In genomic region chr12:6133642-6134041, GRCh38 we compare ENCODE assay signal across 16 cellular contexts. TPM values are rescaled to one million over a fixed set of nuclear protein-coding genes. Genes with fewer than 3 reads are reported as not detected.
DNase-seq lines count a peak whose midpoint lies in the region; ATAC-seq and TF ChIP-seq lines count a peak whose summit lies in the region.
"Had no signal": no experiment of that assay in that cellular context is flagged by ENCODE, and none has a peak within 500 bp of the region (broad histone marks: within the 10 kb centered on the region; RNA-seq: fewer than 3 reads in every experiment).

No MANE protein-coding gene starts in this region.

- H3K9me1 ChIP-seq in IMR-90 (ENCODE audit: insufficient read depth, low read length): no peaks in the 10 kb centered on the region

- no peaks in the 10 kb centered on the region for H3K9me3 ChIP-seq in IMR-90 (ENCODE audit: control insufficient read depth, insufficient read depth, low read length)
- H3K9me3 ChIP-seq in endodermal cell (ENCODE audit: control insufficient read depth, low read length): peaks cover 12% of the 10 kb centered on the region

- no peak overlapping the region for H3K4ac ChIP-seq in IMR-90 (ENCODE audit: low read depth, low read length)

- no peak overlapping the region for H3K18ac ChIP-seq in IMR-90 (ENCODE audit: low read depth, low read length)

- peaks cover 16% of the 10 kb centered on the region for H3K4me1 Mint-ChIP-seq in activated naive CD8-positive, alpha-beta T cell (ENCODE audit: low read depth)
- H3K4me1 Mint-ChIP-seq in activated naive CD8-positive, alpha-beta T cell treated with anti-CD3 and anti-CD28 coated beads for 36 hours: peaks cover 7% of the 10 kb centered on the region
- H3K4me1 Mint-ChIP-seq in endodermal cell (no peaks in the 10 kb centered on the region), nephron progenitor cell (peaks cover 10% of the 10 kb centered on the region)
- H3K4me1 Mint-ChIP-seq: CD8-positive, alpha-beta memory T cell had no signal

- no peaks in the 10 kb centered on the region for H3K9me3 Mint-ChIP-seq in activated naive CD8-positive, alpha-beta T cell (ENCODE audit: low read depth)
- peaks cover 2% of the 10 kb centered on the region for H3K9me3 Mint-ChIP-seq in activated naive CD8-positive, alpha-beta T cell treated with anti-CD3 and anti-CD28 coated beads for 36 hours
- H3K9me3 Mint-ChIP-seq in endodermal cell (peaks cover 34% of the 10 kb centered on the region), nephron progenitor cell (peaks cover 18% of the 10 kb centered on the region)
- H3K9me3 Mint-ChIP-seq: CD8-positive, alpha-beta memory T cell had no signal

- H3K9ac ChIP-seq in IMR-90 (ENCODE audit: low read depth, low read length) (no peak overlapping the region), endodermal cell (ENCODE audit: extremely low read depth, low read length, poor library complexity, severe bottlenecking) (no peak overlapping the region)

- H4K20me1 ChIP-seq in IMR-90 (ENCODE audit: insufficient read depth, low read length): no peaks in the 10 kb centered on the region

- no peak overlapping the region for H4K91ac ChIP-seq in IMR-90 (ENCODE audit: insufficient read depth, low read depth, low read length)

- CTCF ChIA-PET in IMR-90 (lab: Yijun Ruan, JAX): no interaction called here

- no peak overlapping the region for H3K4me3 Mint-ChIP-seq in activated naive CD8-positive, alpha-beta T cell
- H3K4me3 Mint-ChIP-seq in activated naive CD8-positive, alpha-beta T cell treated with anti-CD3 and anti-CD28 coated beads for 36 hours: no peak overlapping the region
- H3K4me3 Mint-ChIP-seq in endodermal cell: no peak overlapping the region
- H3K4me3 Mint-ChIP-seq in nephron progenitor cell: no peak overlapping the region
- H3K4me3 Mint-ChIP-seq: CD4-positive, CD25-positive, alpha-beta regulatory T cell; CD8-positive, alpha-beta memory T cell; HFFc6 had no signal

- no peak for TF ChIP-seq POLR2A in IMR-90 (IDR thresholded peaks at IDR 0.05; ENCODE audit: low read depth, low read length)

- no peak overlapping the region for H4K8ac ChIP-seq in IMR-90 (ENCODE audit: low read depth in 2 of 2, low read length in 2 of 2)

- H3K4me1 ChIP-seq in IMR-90 (ENCODE audit: control insufficient read depth, insufficient read depth, low read length) (no peaks in the 10 kb centered on the region), endodermal cell (ENCODE audit: control insufficient read depth, insufficient read depth, low read length) (no peaks in the 10 kb centered on the region)
- H3K4me1 ChIP-seq: BE2C had no signal

- POLR2A ChIA-PET in IMR-90 (lab: Charles Lee; ENCODE audit: unreplicated experiment): no interaction called here

- TF ChIP-seq CTCF in IMR-90 (conservative IDR thresholded peaks at IDR 0.05; ENCODE audit: low read depth, low read length) (no peak), endodermal cell (conservative IDR thresholded peaks at IDR 0.05) (no peak), nephron progenitor cell (IDR thresholded peaks at IDR 0.05) (no peak)

- no peaks in the 10 kb centered on the region for H3K27me3 ChIP-seq in IMR-90 (ENCODE audit: control insufficient read depth, insufficient read depth, low read length)
- H3K27me3 ChIP-seq in endodermal cell (ENCODE audit: control insufficient read depth, insufficient read depth, low read length, poor library complexity, severe bottlenecking): no peaks in the 10 kb centered on the region
- H3K27me3 ChIP-seq: BE2C had no signal

- H3K27ac Mint-ChIP-seq in activated naive CD8-positive, alpha-beta T cell: peak overlapping the region; percentile 28
- no peak overlapping the region for H3K27ac Mint-ChIP-seq in activated naive CD8-positive, alpha-beta T cell treated with anti-CD3 and anti-CD28 coated beads for 36 hours
- no peak overlapping the region for H3K27ac Mint-ChIP-seq in endodermal cell
- H3K27ac Mint-ChIP-seq in nephron progenitor cell: peak overlapping the region; percentile 41
- H3K27ac Mint-ChIP-seq: CD4-positive, CD25-positive, alpha-beta regulatory T cell; CD8-positive, alpha-beta memory T cell; HFFc6 had no signal

- no peak overlapping the region for H2AK5ac ChIP-seq in IMR-90 (ENCODE audit: low read depth, low read length)

- H3K14ac ChIP-seq in IMR-90 (replicated peaks; ENCODE audit: low read depth, low read length): no peak overlapping the region

- in situ Hi-C loops in IMR-90 (cut with MboI; ENCODE audit: low sequenced_read_pairs): no loop called here

- no peak overlapping the region for H3K56ac ChIP-seq in IMR-90 (ENCODE audit: extremely low read depth, insufficient read depth, low read length)

- H3K36me3 Mint-ChIP-seq in activated naive CD8-positive, alpha-beta T cell: no peaks in the 10 kb centered on the region
- no peaks in the 10 kb centered on the region for H3K36me3 Mint-ChIP-seq in activated naive CD8-positive, alpha-beta T cell treated with anti-CD3 and anti-CD28 coated beads for 36 hours
- H3K36me3 Mint-ChIP-seq in endodermal cell (ENCODE audit: low read depth): peaks cover 2% of the 10 kb centered on the region
- H3K36me3 Mint-ChIP-seq in nephron progenitor cell (ENCODE audit: low read depth): no peaks in the 10 kb centered on the region
- H3K36me3 Mint-ChIP-seq: CD4-positive, CD25-positive, alpha-beta regulatory T cell; CD8-positive, alpha-beta memory T cell had no signal

- no peak for DNase-seq in activated naive CD8-positive, alpha-beta T cell treated with anti-CD3 and anti-CD28 coated beads for 36 hours
- DNase-seq in IMR-90 (no peak), endodermal cell (peak; percentile 33), nephron progenitor cell (no peak), DMS 273 treated with DMSO at 0.1 percent for 48 hours (lab: John Stamatoyannopoulos, UW) (no peak)
- DNase-seq: ACHN; BE2C; C1 segment of cervical spinal cord; CD4-positive, CD25-positive, alpha-beta regulatory T cell; CD8-positive, alpha-beta memory T cell; COR-L47; HFFc6 had no signal

- dilution Hi-C loops in IMR-90 (cut with HindIII; ENCODE audit: low sequenced_read_pairs, unreplicated experiment): no loop called here

- no peak for TF ChIP-seq RAD21 in IMR-90 (IDR thresholded peaks at IDR 0.05; ENCODE audit: low read length)

- no TSS peak for BruUV-seq in IMR-90 (replicated peaks; lab: Mats Ljungman, UMichigan)

- H3K36me3 ChIP-seq in IMR-90 (ENCODE audit: control insufficient read depth, insufficient read depth, low read length) (no peaks in the 10 kb centered on the region), endodermal cell (ENCODE audit: control insufficient read depth, insufficient read depth, low read length) (no peaks in the 10 kb centered on the region)
- H3K36me3 ChIP-seq: BE2C had no signal

- no peaks in the 10 kb centered on the region for H3K27me3 Mint-ChIP-seq in activated naive CD8-positive, alpha-beta T cell
- H3K27me3 Mint-ChIP-seq in activated naive CD8-positive, alpha-beta T cell treated with anti-CD3 and anti-CD28 coated beads for 36 hours: no peaks in the 10 kb centered on the region
- H3K27me3 Mint-ChIP-seq in endodermal cell (ENCODE audit: insufficient read depth): peaks cover 3% of the 10 kb centered on the region
- H3K27me3 Mint-ChIP-seq in nephron progenitor cell (ENCODE audit: low read depth, poor library complexity): no peaks in the 10 kb centered on the region

- H2BK120ac ChIP-seq in IMR-90 (ENCODE audit: low read depth, low read length): no peak overlapping the region

- no peak overlapping the region for H3K4me3 ChIP-seq in IMR-90 (ENCODE audit: insufficient read depth, low read depth, low read length)
- H3K4me3 ChIP-seq in endodermal cell (ENCODE audit: low read length): no peak overlapping the region

- no peaks in the 10 kb centered on the region for H3K79me1 ChIP-seq in IMR-90 (ENCODE audit: low read depth in 1 of 2, low read length in 2 of 2)

- H2BK20ac ChIP-seq in IMR-90 (ENCODE audit: low read depth, low read length): no peak overlapping the region

- H3K27ac ChIP-seq in IMR-90 (ENCODE audit: insufficient read depth, low read length): no peak overlapping the region
- H3K27ac ChIP-seq in endodermal cell (ENCODE audit: low read depth, low read length): no peak overlapping the region

- H2BK15ac ChIP-seq in IMR-90 (ENCODE audit: low read depth, low read length): no peak overlapping the region

- no peak overlapping the region for H3K4me2 ChIP-seq in IMR-90 (ENCODE audit: low read depth, low read length)

- 70% methylated on average over 2 of the region's 18 CpGs; no CpG with 5 or more reads in 1 of the 2 experiments for WGBS in IMR-90 (ENCODE audit: extremely low coverage in 2 of 2, insufficient read length in 1 of 2), 2 experiments
- 92% methylated on average over 17 to 18 of the region's 18 CpGs for WGBS in endodermal cell (ENCODE audit: insufficient coverage in 1 of 2, insufficient read length in 1 of 2), 2 experiments

- ATAC-seq in IMR-90 (ENCODE audit: low read depth) (no peak), HG03460 (IDR thresholded peaks at IDR 0.05; ENCODE audit: unreplicated experiment) (no peak), HG02973 (IDR thresholded peaks at IDR 0.05; ENCODE audit: unreplicated experiment) (no peak)
- ATAC-seq: HCT116 had no signal

- no peak overlapping the region for H2BK5ac ChIP-seq in IMR-90 (ENCODE audit: low read depth, low read length, poor library complexity, severe bottlenecking)

- no peak overlapping the region for H2AFZ ChIP-seq in IMR-90 (replicated peaks; ENCODE audit: low read length, poor library complexity)

- H4K5ac ChIP-seq in IMR-90 (ENCODE audit: low read depth, low read length): no peak overlapping the region

- no peak overlapping the region for H3K23ac ChIP-seq in IMR-90 (ENCODE audit: low read depth, low read length)

- intact Hi-C loops in IMR-90 (cut with micrococcal nuclease): no loop called here

- no peak overlapping the region for H2AK9ac ChIP-seq in IMR-90 (replicated peaks; ENCODE audit: low read depth, low read length, poor library complexity)

TF ChIP-seq in IMR-90, 13 proteins besides CTCF, POLR2A, EP300 and RAD21 (continues in another document):
- no peak for TF ChIP-seq CEBPB (IDR thresholded peaks at IDR 0.05; ENCODE audit: low read depth, low read length)
- TF ChIP-seq MAZ (IDR thresholded peaks at IDR 0.05; ENCODE audit: borderline replicate concordance, low read depth, low read length): no peak
- TF ChIP-seq RCOR1 (IDR thresholded peaks at IDR 0.05; ENCODE audit: insufficient replicate concordance, low read length): no peak
- no peak for TF ChIP-seq FOS (IDR thresholded peaks at IDR 0.05; ENCODE audit: low read depth, low read length)
- TF ChIP-seq MAFK (IDR thresholded peaks at IDR 0.05; ENCODE audit: low read depth, low read length): peak; percentile 100

RNA-seq across cellular contexts. Expression of gene VWF, which starts 9.2 kb away (rescaled TPM):
- under 1 TPM; 0.24 to 0.25 TPM for total RNA-seq in activated naive CD8-positive, alpha-beta T cell treated with anti-CD3 and anti-CD28 coated beads for 36 hours
- under 0.01 TPM in 2 replicates for total RNA-seq in IMR-90 (2012; rRNA removed)
- 0.09 and 0.10 TPM in 2 replicates for polyA plus RNA-seq in IMR-90 (2012; rRNA removed)
- 0.04 and 0.11 TPM in 2 replicates for polyA plus RNA-seq in IMR-90 (2012; cell fraction: cytosol; rRNA removed)
- polyA plus RNA-seq in IMR-90 (2012; cell fraction: nucleus; rRNA removed; ENCODE audit: low replicate concordance): 0.14 and 0.34 TPM in 2 replicates
- 100 to 1,000 TPM; 248 to 476 TPM for total RNA-seq in endodermal cell
- 2.9 TPM for polyA plus RNA-seq in endodermal cell (2013, experiment 1 of 2)
- 4.7 TPM for polyA plus RNA-seq in endodermal cell (2013, experiment 2 of 2)
- polyA plus RNA-seq: CD4-positive, CD25-positive, alpha-beta regulatory T cell; CD8-positive, alpha-beta memory T cell had no signal

Comparison
In these comparisons a context has a peak if more than half of its experiments do, and no peak if none do; other contexts are left out.
1. H3K27ac Mint-ChIP-seq: peak in activated naive CD8-positive, alpha-beta T cell (single experiment) and nephron progenitor cell (single experiment); none in activated naive CD8-positive, alpha-beta T cell treated with anti-CD3 and anti-CD28 coated beads for 36 hours (single experiment) and endodermal cell (single experiment).
2. RNA of gene VWF, which starts 9.2 kb away (total RNA-seq): 248 to 476 TPM in endodermal cell; 0.24 to 0.25 TPM in activated naive CD8-positive, alpha-beta T cell treated with anti-CD3 and anti-CD28 coated beads for 36 hours and under 0.01 TPM in IMR-90; every median in the first group is over 100 times any median in the second.